16 cellular contexts compared by ENCODE assay signal in the genomic region with DNA sequence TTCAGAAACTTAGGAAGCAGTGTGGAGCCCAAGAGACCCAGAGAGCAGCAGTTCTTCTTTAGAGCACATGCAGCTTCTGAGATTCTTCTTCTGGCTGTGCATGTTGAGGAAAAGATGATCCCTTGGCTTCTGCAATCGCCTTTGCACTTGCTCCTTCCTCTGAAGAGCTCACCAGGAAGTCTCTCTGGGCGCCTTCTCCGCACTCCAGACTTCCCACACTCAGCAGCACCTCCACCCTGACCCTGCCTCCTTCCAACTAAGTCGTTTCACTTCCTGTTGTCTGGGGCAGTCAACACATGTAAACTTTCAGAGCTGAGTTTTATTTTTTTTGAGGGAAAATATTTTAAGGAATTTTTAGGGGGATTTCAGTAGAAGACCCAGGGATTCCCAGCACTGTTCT.
DNase-seq lines count a peak whose midpoint lies in the region; ATAC-seq and TF ChIP-seq lines count a peak whose summit lies in the region.
"Had no signal": no experiment of that assay in that cellular context is flagged by ENCODE, and none has a peak within 500 bp of the region (broad histone marks: within the 10 kb centered on the region; RNA-seq: fewer than 3 reads in every experiment).

No MANE protein-coding gene starts in this region.

- 49 to 51% methylated on average over 4 of the region's 4 CpGs for WGBS in GM23248 (ENCODE audit: low coverage in 1 of 2, low lambda C conversion rate in 2 of 2, missing lambda C conversion rate in 2 of 2), 2 experiments

- no peak overlapping the region for H3K4me3 Mint-ChIP-seq in activated CD8-positive, alpha-beta T cell treated with anti-CD3 and anti-CD28 coated beads, Interleukin-2, amount 10 ng/mL, durations not matched to agents 7 days and 5 days
- no peak overlapping the region for H3K4me3 Mint-ChIP-seq in chondrocyte (ENCODE audit: unreplicated experiment)
- H3K4me3 Mint-ChIP-seq: activated CD4-positive, alpha-beta T cell treated with anti-CD3 and anti-CD28 coated beads, Interleukin-2, amount 10 ng/mL, durations not matched to agents 7 days and 5 days; IgD-negative memory B cell had no signal

- H3K4me3 ChIP-seq in ACC112 (ENCODE audit: low read depth, low read length) (no peak overlapping the region), GM23248 (no peak overlapping the region), left lung (no peak overlapping the region)
- H3K4me3 ChIP-seq: esophagus squamous epithelium had no signal

- DNase-seq in GM23248 (no peak), SKM-1 treated with dmso at 0.1 percent for 144 hours (lab: John Stamatoyannopoulos, UW; ENCODE audit: unreplicated experiment) (peak; percentile 78), left lung (peak in 1 of 2 donors; percentile 72), NCI-H2081 treated with DMSO at 0.1 percent for 48 hours (lab: John Stamatoyannopoulos, UW) (no peak), chondrocyte (ENCODE audit: low spot score) (no peak)
- no peak for DNase-seq in activated CD8-positive, alpha-beta T cell treated with anti-CD3 and anti-CD28 coated beads, Interleukin-2, amount 10 ng/mL, durations not matched to agents 7 days and 5 days
- DNase-seq: activated CD4-positive, alpha-beta T cell treated with anti-CD3 and anti-CD28 coated beads, Interleukin-2, amount 10 ng/mL, durations not matched to agents 7 days and 5 days; COR-L47; esophagus squamous epithelium; GOT3; NCI-H1436; NCI-H524; stimulated activated naive CD8-positive, alpha-beta T cell treated with anti-CD3 and anti-CD28 coated beads, Interleukin-15, Interleukin-2, amounts not matched to agents 100 U/mL and 50 U/mL, for 24 hours had no signal

- H3F3A ChIP-seq in GM23248 (ENCODE audit: insufficient read depth), result peaks cover 2% of the 10 kb centered on the region; the same call in 1 of the 2 replicates

- H3K79me2 ChIP-seq in ACC112 (ENCODE audit: control insufficient read depth, insufficient read depth, low read length, unreplicated experiment) (no peaks in the 10 kb centered on the region), GM23248 (ENCODE audit: insufficient read depth) (no peaks in the 10 kb centered on the region)

- peak overlapping the region; percentile 0 for H2AFZ ChIP-seq in ACC112 (ENCODE audit: low read length, unreplicated experiment)
- peak overlapping the region; percentile 57 for H2AFZ ChIP-seq in GM23248

- no peak overlapping the region for H3K27ac ChIP-seq in ACC112 (ENCODE audit: low read depth, low read length)
- H3K27ac ChIP-seq in GM23248, result no peak overlapping the region
- no peak overlapping the region for H3K27ac ChIP-seq in left lung
- H3K27ac ChIP-seq: esophagus squamous epithelium had no signal

- POLR2A ChIA-PET in activated CD8-positive, alpha-beta T cell treated with anti-CD3 and anti-CD28 coated beads, Interleukin-2, amount 10 ng/mL, durations not matched to agents 7 days and 5 days (lab: Charles Lee), result interaction anchor here (0.6 kb wide), 1 partner anchor 18 kb away, joined by 3 read pairs; no protein-coding TSS in a partner anchor

- H3K9me3 Mint-ChIP-seq in activated CD8-positive, alpha-beta T cell treated with anti-CD3 and anti-CD28 coated beads, Interleukin-2, amount 10 ng/mL, durations not matched to agents 7 days and 5 days (ENCODE audit: insufficient read depth), result peaks cover 5% of the 10 kb centered on the region
- H3K9me3 Mint-ChIP-seq in chondrocyte (ENCODE audit: low read depth), result peaks cover 6% of the 10 kb centered on the region
- H3K9me3 Mint-ChIP-seq: activated CD4-positive, alpha-beta T cell treated with anti-CD3 and anti-CD28 coated beads, Interleukin-2, amount 10 ng/mL, durations not matched to agents 7 days and 5 days had no signal

- H3K36me3 ChIP-seq in ACC112 (ENCODE audit: insufficient read depth, low read length), result no peaks in the 10 kb centered on the region
- no peaks in the 10 kb centered on the region for H3K36me3 ChIP-seq in GM23248 (ENCODE audit: low read depth)
- no peaks in the 10 kb centered on the region for H3K36me3 ChIP-seq in left lung
- H3K36me3 ChIP-seq: esophagus squamous epithelium had no signal

- no peaks in the 10 kb centered on the region for H3K9me2 ChIP-seq in GM23248 (ENCODE audit: insufficient read depth)

- TF ChIP-seq CTCF in left lung (IDR thresholded peaks at IDR 0.05) (no peak), chondrocyte (IDR thresholded peaks at IDR 0.05) (no peak)

- CTCF ChIA-PET in activated CD8-positive, alpha-beta T cell treated with anti-CD3 and anti-CD28 coated beads, Interleukin-2, amount 10 ng/mL, durations not matched to agents 7 days and 5 days (lab: Charles Lee), result no interaction called here

- H3K4me1 ChIP-seq in ACC112 (ENCODE audit: control insufficient read depth, insufficient read depth, low read length, unreplicated experiment) (peaks cover 20% of the 10 kb centered on the region), GM23248 (ENCODE audit: insufficient read depth) (peaks cover 21% of the 10 kb centered on the region), left lung (peaks cover 0 to 39% of the 10 kb centered on the region in 2 donors)

- H4K20me1 ChIP-seq in GM23248 (ENCODE audit: insufficient read depth), result no peaks in the 10 kb centered on the region

- intact Hi-C loops in left lung (cut with DNase I), result no loop called here

- no peaks in the 10 kb centered on the region for H3K9me3 ChIP-seq in GM23248 (ENCODE audit: low read depth)
- H3K9me3 ChIP-seq in left lung, result peaks cover 0 to 2% of the 10 kb centered on the region in 2 donors

- peak; percentile 80 for ATAC-seq in left lung
- ATAC-seq in activated CD8-positive, alpha-beta T cell treated with anti-CD3 and anti-CD28 coated beads, Interleukin-2, amount 10 ng/mL, durations not matched to agents 7 days and 5 days, result no peak
- ATAC-seq in HG02571 (IDR thresholded peaks at IDR 0.05; ENCODE audit: unreplicated experiment), result no peak
- ATAC-seq: stimulated activated naive CD8-positive, alpha-beta T cell treated with anti-CD3 and anti-CD28 coated beads, Interleukin-15, Interleukin-2, amounts not matched to agents 100 U/mL and 50 U/mL, for 24 hours had no signal

- no peak overlapping the region for H3K27ac Mint-ChIP-seq in activated CD8-positive, alpha-beta T cell treated with anti-CD3 and anti-CD28 coated beads, Interleukin-2, amount 10 ng/mL, durations not matched to agents 7 days and 5 days
- no peak overlapping the region for H3K27ac Mint-ChIP-seq in chondrocyte (ENCODE audit: unreplicated experiment)
- H3K27ac Mint-ChIP-seq: activated CD4-positive, alpha-beta T cell treated with anti-CD3 and anti-CD28 coated beads, Interleukin-2, amount 10 ng/mL, durations not matched to agents 7 days and 5 days; IgD-negative memory B cell had no signal

- no peak overlapping the region for H3K4me2 ChIP-seq in GM23248 (ENCODE audit: unreplicated experiment)

- peaks cover 3% of the 10 kb centered on the region for H3K4me1 Mint-ChIP-seq in activated CD8-positive, alpha-beta T cell treated with anti-CD3 and anti-CD28 coated beads, Interleukin-2, amount 10 ng/mL, durations not matched to agents 7 days and 5 days (ENCODE audit: low read depth)
- peaks cover 15% of the 10 kb centered on the region for H3K4me1 Mint-ChIP-seq in chondrocyte (ENCODE audit: low read depth)
- H3K4me1 Mint-ChIP-seq: IgD-negative memory B cell had no signal

- no peak overlapping the region for H3K9ac ChIP-seq in GM23248

- in situ Hi-C loops in GM23248 (cut with MboI), result no loop called here

- H3K27me3 ChIP-seq in ACC112 (ENCODE audit: insufficient read depth, low read length), result no peaks in the 10 kb centered on the region
- H3K27me3 ChIP-seq in GM23248 (replicated peaks; ENCODE audit: insufficient read depth), result no peaks in the 10 kb centered on the region
- H3K27me3 ChIP-seq in left lung, result no peaks in the 10 kb centered on the region
- H3K27me3 ChIP-seq: esophagus squamous epithelium had no signal

- H3K27me3 Mint-ChIP-seq in activated CD8-positive, alpha-beta T cell treated with anti-CD3 and anti-CD28 coated beads, Interleukin-2, amount 10 ng/mL, durations not matched to agents 7 days and 5 days (ENCODE audit: low read depth), result no peaks in the 10 kb centered on the region
- H3K27me3 Mint-ChIP-seq in chondrocyte (ENCODE audit: low read depth), result no peaks in the 10 kb centered on the region

- no peaks in the 10 kb centered on the region for H3K36me3 Mint-ChIP-seq in activated CD8-positive, alpha-beta T cell treated with anti-CD3 and anti-CD28 coated beads, Interleukin-2, amount 10 ng/mL, durations not matched to agents 7 days and 5 days (ENCODE audit: low read depth)
- H3K36me3 Mint-ChIP-seq in chondrocyte (ENCODE audit: low read depth), result peaks cover 5% of the 10 kb centered on the region
- H3K36me3 Mint-ChIP-seq: IgD-negative memory B cell had no signal
